In the genomic region with DNA sequence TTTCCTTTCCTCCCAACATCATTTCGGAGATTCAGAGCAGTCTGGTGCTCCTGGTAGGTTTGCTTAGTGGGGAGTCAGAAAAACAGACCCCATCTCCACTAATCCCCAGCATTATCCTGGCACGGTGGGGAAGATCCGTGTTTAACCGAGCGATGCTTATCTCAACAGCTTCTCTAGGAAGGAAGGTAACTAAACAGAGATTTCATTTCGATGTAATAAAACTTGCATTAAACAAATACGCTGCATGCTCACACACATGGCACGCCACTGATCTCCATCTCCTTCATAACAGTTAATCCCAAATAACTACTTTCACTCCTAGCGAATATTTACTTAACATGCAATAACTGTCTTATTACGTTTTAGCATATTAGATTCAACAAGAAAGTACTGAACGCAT, we compare ENCODE assay signal across 21 cellular contexts.
A peak's percentile ranks its signal among the peaks of the same experiment; 100 is the strongest.
DNase-seq lines count a peak whose midpoint lies in the region; ATAC-seq and TF ChIP-seq lines count a peak whose summit lies in the region.
"Had no signal": no experiment of that assay in that cellular context is flagged by ENCODE, and none has a peak within 500 bp of the region (broad histone marks: within the 10 kb centered on the region; RNA-seq: fewer than 3 reads in every experiment).

No MANE protein-coding gene starts in this region.

- no peak overlapping the region for H2BK15ac ChIP-seq in mesendoderm (replicated peaks; ENCODE audit: low read depth)

- H3K23ac ChIP-seq in mesendoderm (ENCODE audit: low read length), result no peak overlapping the region

- H3K4me1 ChIP-seq in breast epithelium, result no peaks in the 10 kb centered on the region
- H3K4me1 ChIP-seq in mesendoderm (ENCODE audit: control insufficient read depth, low read depth, low read length), result peaks cover 17% of the 10 kb centered on the region
- H3K4me1 ChIP-seq in stomach, result peaks cover 0 to 30% (median 7%) of the 10 kb centered on the region in 4 donors

- H2AK5ac ChIP-seq in mesendoderm (ENCODE audit: low read length), result no peak overlapping the region

- H3K18ac ChIP-seq in mesendoderm (ENCODE audit: low read length), result no peak overlapping the region

- H3K4me2 ChIP-seq in mesendoderm (ENCODE audit: low read length), result no peak overlapping the region
- H3K4me2 ChIP-seq: BLaER1, GM23338 had no signal

- no peak for TF ChIP-seq POLR2A in breast epithelium (IDR thresholded peaks at IDR 0.05)
- no peak for TF ChIP-seq POLR2A in stomach (IDR thresholded peaks at IDR 0.05)

- POLR2A ChIA-PET in MCF 10A (lab: Yijun Ruan, JAX), result interaction anchor here (0.6 kb wide), 1 partner anchor 9 kb away, joined by 3 read pairs; no protein-coding TSS in a partner anchor

- H3K56ac ChIP-seq in mesendoderm (ENCODE audit: low read length), result no peak overlapping the region

- H3K4me3 ChIP-seq in breast epithelium (no peak overlapping the region), WERI-Rb-1 (ENCODE audit: low read depth, low read length) (no peak overlapping the region), mesendoderm (ENCODE audit: low read length) (no peak overlapping the region), stomach (no peak overlapping the region)
- H3K4me3 ChIP-seq: BLaER1, GM12878, GM23338 had no signal

- TF ChIP-seq EP300 in stomach (IDR thresholded peaks at IDR 0.05), result no peak

- H3K27me3 Mint-ChIP-seq in MCF 10A (ENCODE audit: insufficient read depth, unreplicated experiment), result no peaks in the 10 kb centered on the region

- TF ChIP-seq CTCF in MCF 10A (IDR thresholded peaks at IDR 0.05; ENCODE audit: unreplicated experiment) (no peak), breast epithelium (IDR thresholded peaks at IDR 0.05) (no peak), WERI-Rb-1 (IDR thresholded peaks at IDR 0.05; ENCODE audit: low read depth, low read length) (no peak), stomach (IDR thresholded peaks at IDR 0.05) (no peak)

- CTCF ChIA-PET in MCF 10A (lab: Yijun Ruan, JAX), result interaction anchor here (0.7 to 6.1 kb wide), 10 partner anchors 7 to 190 kb away, joined by 3 to 27 read pairs (median 4); no protein-coding TSS in a partner anchor

- peak overlapping the region; percentile 10 for H3K27ac Mint-ChIP-seq in MCF 10A (ENCODE audit: low read depth, unreplicated experiment)
- H3K27ac Mint-ChIP-seq: B cell; CD14-positive monocyte; CD4-positive, alpha-beta T cell; CD8-positive, alpha-beta memory T cell; GM23338; H9 had no signal

- H4K8ac ChIP-seq in mesendoderm (ENCODE audit: low read depth, low read length), result no peak overlapping the region

- no peak overlapping the region for H3K9ac ChIP-seq in mesendoderm (ENCODE audit: low read length)
- H3K9ac ChIP-seq: BLaER1 had no signal

- no TSS peak for BruUV-seq in MCF 10A (replicated peaks; lab: Mats Ljungman, UMichigan)

- no peaks in the 10 kb centered on the region for H3K79me2 ChIP-seq in mesendoderm (ENCODE audit: control insufficient read depth, insufficient read depth, low read length)

- H2BK5ac ChIP-seq in mesendoderm (ENCODE audit: low read length), result no peak overlapping the region

- H3K9me3 ChIP-seq in breast epithelium (no peaks in the 10 kb centered on the region), WERI-Rb-1 (ENCODE audit: severe bottlenecking) (no peaks in the 10 kb centered on the region), stomach (no peaks in the 10 kb centered on the region)
- H3K9me3 ChIP-seq: BLaER1 had no signal

- no peak overlapping the region for H2BK120ac ChIP-seq in mesendoderm (ENCODE audit: low read depth, low read length)

- DNase-seq in MCF 10A (ENCODE audit: unreplicated experiment) (no peak), breast epithelium (ENCODE audit: low spot score in 2 of 2) (no peak), WERI-Rb-1 (peak; percentile 55), mesendoderm (no peak), stomach (no peak)
- no peak for DNase-seq in activated naive CD4-positive, alpha-beta T cell treated with Interleukin-2 at 50 U/mL for 16 hours
- DNase-seq: CD4-positive, alpha-beta T cell; CD8-positive, alpha-beta memory T cell; DMS 273 treated with DMSO at 0.1 percent for 48 hours; DMS79; EL; GDM1; H9 had no signal

- intact Hi-C loops in MCF 10A (cut with micrococcal nuclease) (no loop called here), breast epithelium (cut with DNase I; ENCODE audit: low total_unique reads) (no loop called here), stomach (cut with DNase I; ENCODE audit: low total_unique reads) (no loop called here)

- H3K27ac ChIP-seq in breast epithelium (no peak overlapping the region), WERI-Rb-1 (no peak overlapping the region), mesendoderm (ENCODE audit: low read depth, low read length) (peak overlapping the region; percentile 51), stomach (no peak overlapping the region)
- H3K27ac ChIP-seq: 22Rv1, BLaER1 had no signal

- H3K9me3 Mint-ChIP-seq in MCF 10A (ENCODE audit: unreplicated experiment), result no peaks in the 10 kb centered on the region
- H3K9me3 Mint-ChIP-seq: CD14-positive monocyte; CD4-positive, alpha-beta T cell; CD8-positive, alpha-beta memory T cell; GM23338; H9 had no signal

- H3K4ac ChIP-seq in mesendoderm (ENCODE audit: low read depth, low read length), result no peak overlapping the region

- no peaks in the 10 kb centered on the region for H3K27me3 ChIP-seq in breast epithelium
- no peaks in the 10 kb centered on the region for H3K27me3 ChIP-seq in WERI-Rb-1 (ENCODE audit: insufficient read depth, low read depth, severe bottlenecking)
- H3K27me3 ChIP-seq in mesendoderm (ENCODE audit: insufficient read depth, low read length, poor library complexity), result no peaks in the 10 kb centered on the region
- H3K27me3 ChIP-seq in stomach, result no peaks in the 10 kb centered on the region
- H3K27me3 ChIP-seq: BLaER1 had no signal

- no peak overlapping the region for H4K5ac ChIP-seq in mesendoderm (ENCODE audit: low read length)

- H3K4me1 Mint-ChIP-seq in MCF 10A (ENCODE audit: insufficient read depth, unreplicated experiment), result no peaks in the 10 kb centered on the region
- H3K4me1 Mint-ChIP-seq: B cell; CD14-positive monocyte; CD8-positive, alpha-beta memory T cell had no signal

- H3K36me3 Mint-ChIP-seq in MCF 10A (ENCODE audit: insufficient read depth, unreplicated experiment), result peaks cover 30% of the 10 kb centered on the region
- H3K36me3 Mint-ChIP-seq: CD14-positive monocyte had no signal

- no peak for ATAC-seq in GM18907 (IDR thresholded peaks at IDR 0.05; ENCODE audit: unreplicated experiment)
- no peak for ATAC-seq in activated CD4-positive, CD25-positive, alpha-beta regulatory T cell treated with anti-CD3 and anti-CD28 coated beads, Interleukin-2, amount 50 U/mL, for 24 hours
- ATAC-seq: GM12878, GM23338 had no signal

- no peaks in the 10 kb centered on the region for H3K36me3 ChIP-seq in breast epithelium
- peaks cover 40% of the 10 kb centered on the region for H3K36me3 ChIP-seq in WERI-Rb-1
- H3K36me3 ChIP-seq in mesendoderm (ENCODE audit: control insufficient read depth, insufficient read depth, low read length), result peaks cover 5% of the 10 kb centered on the region
- H3K36me3 ChIP-seq in stomach, result peaks cover 50 to 99% (median 88%) of the 10 kb centered on the region in 4 donors
- H3K36me3 ChIP-seq: BLaER1 had no signal

- H3K4me3 Mint-ChIP-seq in MCF 10A (ENCODE audit: unreplicated experiment), result no peak overlapping the region
- H3K4me3 Mint-ChIP-seq: B cell; CD14-positive monocyte; CD4-positive, alpha-beta T cell; CD8-positive, alpha-beta memory T cell; GM23338; H9 had no signal

- no CpG with 5 or more reads among the region's 11 CpGs for WGBS in mesendoderm (ENCODE audit: extremely low coverage, insufficient coverage, low lambda C conversion rate)
- 77 to 86% (median 80%) methylated on average over 11 of the region's 11 CpGs for WGBS in stomach, 5 donors

- H3K79me1 ChIP-seq in mesendoderm (ENCODE audit: low read length), result no peaks in the 10 kb centered on the region
